ENCODE assay signal across 19 cellular contexts in genomic region chr6:88163576-88163975, GRCh38. TPM values are rescaled to one million over a fixed set of nuclear protein-coding genes. Genes with fewer than 3 reads are reported as not detected.
"Had no signal": no experiment of that assay in that cellular context is flagged by ENCODE, and none has a peak within 500 bp of the region (broad histone marks: within the 10 kb centered on the region; RNA-seq: fewer than 3 reads in every experiment).

No MANE protein-coding gene starts in this region.

- ATAC-seq: heart left ventricle; pancreas; sciatic nerve; stimulated activated naive B cell treated with anti-CD40 and anti-IgM and Interleukin-4, amounts not matched to agents 10 μg/mL and 1 μg/mL and 100 μg/mL, for 72 hours had no signal

- H3K27ac ChIP-seq: esophagus squamous epithelium, heart left ventricle, pancreas, transverse colon, vagina had no signal

- H3K9me3 Mint-ChIP-seq: activated CD4-positive, alpha-beta T cell treated with anti-CD3 and anti-CD28 coated beads, Interleukin-2, amount 10 ng/mL, durations not matched to agents 7 days and 5 days; activated naive CD8-positive, alpha-beta T cell treated with anti-CD3 and anti-CD28 coated beads, Interleukin-2, amount 10 ng/mL, durations not matched to agents 7 days and 5 days; stimulated activated naive B cell treated with anti-CD40 and anti-IgM and Interleukin-4, amounts not matched to agents 10 μg/mL and 1 μg/mL and 100 μg/mL, for 72 hours had no signal

- H3K36me3 ChIP-seq: esophagus squamous epithelium, heart left ventricle, pancreas, transverse colon, vagina had no signal

- H3K4me3 ChIP-seq: heart left ventricle, pancreas had no signal

- FAIRE-seq: bronchial epithelial cell, endometrium, pancreas had no signal

- DNase-seq: activated CD4-positive, alpha-beta T cell treated with anti-CD3 and anti-CD28 coated beads, Interleukin-2, amount 10 ng/mL, durations not matched to agents 7 days and 5 days; activated CD8-positive, alpha-beta memory T cell treated with anti-CD3 and anti-CD28 coated beads for 24 hours; activated naive CD4-positive, alpha-beta T cell; activated naive CD8-positive, alpha-beta T cell treated with anti-CD3 and anti-CD28 coated beads, Interleukin-2, amount 10 ng/mL, durations not matched to agents 7 days and 5 days; aorta; esophagus squamous epithelium; heart left ventricle; immature natural killer cell; midbrain; pancreas; stimulated activated CD4-positive, alpha-beta T cell treated with anti-CD3 and anti-CD28 coated beads, Interleukin-2, amount 100 ng/mL, for 24 hours; stimulated activated naive B cell treated with anti-CD40 and anti-IgM and Interleukin-4, amounts not matched to agents 10 μg/mL and 1 μg/mL and 100 μg/mL, for 72 hours; transverse colon had no signal

- H3K9me3 ChIP-seq: esophagus squamous epithelium, heart left ventricle, pancreas, transverse colon, vagina had no signal

- H3K4me3 Mint-ChIP-seq: activated CD4-positive, alpha-beta T cell treated with anti-CD3 and anti-CD28 coated beads, Interleukin-2, amount 10 ng/mL, durations not matched to agents 7 days and 5 days; activated naive CD8-positive, alpha-beta T cell treated with anti-CD3 and anti-CD28 coated beads, Interleukin-2, amount 10 ng/mL, durations not matched to agents 7 days and 5 days; immature natural killer cell had no signal

- H3K36me3 Mint-ChIP-seq: activated naive CD8-positive, alpha-beta T cell treated with anti-CD3 and anti-CD28 coated beads, Interleukin-2, amount 10 ng/mL, durations not matched to agents 7 days and 5 days had no signal

- H3K27ac Mint-ChIP-seq: activated CD4-positive, alpha-beta T cell treated with anti-CD3 and anti-CD28 coated beads, Interleukin-2, amount 10 ng/mL, durations not matched to agents 7 days and 5 days; activated naive CD8-positive, alpha-beta T cell treated with anti-CD3 and anti-CD28 coated beads, Interleukin-2, amount 10 ng/mL, durations not matched to agents 7 days and 5 days; immature natural killer cell had no signal

- H3K4me1 ChIP-seq: pancreas had no signal

RNA-seq across cellular contexts. Expression of gene CNR1, which starts 2.6 kb away (rescaled TPM):
- total RNA-seq: activated CD4-positive, alpha-beta T cell treated with anti-CD3 and anti-CD28 coated beads, Interleukin-2, amount 10 ng/mL, durations not matched to agents 7 days and 5 days; activated naive CD8-positive, alpha-beta T cell treated with anti-CD3 and anti-CD28 coated beads, Interleukin-2, amount 10 ng/mL, durations not matched to agents 7 days and 5 days; fibroblast of villous mesenchyme; myocyte had no signal
- polyA plus RNA-seq: immature natural killer cell had no signal
